ENCODE assay signal across 1 cellular context in the genomic region with DNA sequence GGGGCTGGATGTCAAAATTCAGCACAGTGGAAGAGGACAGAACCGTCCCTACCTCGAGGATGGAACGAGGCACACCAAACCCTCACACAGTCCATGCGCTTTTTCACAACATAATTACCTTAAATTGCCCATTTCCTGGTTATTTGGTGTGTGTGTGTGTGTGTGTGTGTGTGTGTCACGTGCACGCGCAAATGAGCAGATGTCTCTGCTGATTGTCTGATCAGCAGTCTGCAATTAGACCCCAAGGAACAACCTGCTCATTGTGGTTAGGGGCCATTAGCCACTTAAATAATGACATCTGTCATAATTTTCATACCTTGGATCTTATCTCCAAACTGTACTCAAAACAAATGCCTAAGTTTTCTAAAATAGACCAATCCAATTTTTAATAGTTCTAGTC.
TF ChIP-seq lines count a peak whose summit lies in the region.

No MANE protein-coding gene starts in this region.

TF ChIP-seq in GM23338, 12 proteins besides CTCF, POLR2A, EP300 and RAD21 (continued from another document):
- TF ChIP-seq, protein P1, sequence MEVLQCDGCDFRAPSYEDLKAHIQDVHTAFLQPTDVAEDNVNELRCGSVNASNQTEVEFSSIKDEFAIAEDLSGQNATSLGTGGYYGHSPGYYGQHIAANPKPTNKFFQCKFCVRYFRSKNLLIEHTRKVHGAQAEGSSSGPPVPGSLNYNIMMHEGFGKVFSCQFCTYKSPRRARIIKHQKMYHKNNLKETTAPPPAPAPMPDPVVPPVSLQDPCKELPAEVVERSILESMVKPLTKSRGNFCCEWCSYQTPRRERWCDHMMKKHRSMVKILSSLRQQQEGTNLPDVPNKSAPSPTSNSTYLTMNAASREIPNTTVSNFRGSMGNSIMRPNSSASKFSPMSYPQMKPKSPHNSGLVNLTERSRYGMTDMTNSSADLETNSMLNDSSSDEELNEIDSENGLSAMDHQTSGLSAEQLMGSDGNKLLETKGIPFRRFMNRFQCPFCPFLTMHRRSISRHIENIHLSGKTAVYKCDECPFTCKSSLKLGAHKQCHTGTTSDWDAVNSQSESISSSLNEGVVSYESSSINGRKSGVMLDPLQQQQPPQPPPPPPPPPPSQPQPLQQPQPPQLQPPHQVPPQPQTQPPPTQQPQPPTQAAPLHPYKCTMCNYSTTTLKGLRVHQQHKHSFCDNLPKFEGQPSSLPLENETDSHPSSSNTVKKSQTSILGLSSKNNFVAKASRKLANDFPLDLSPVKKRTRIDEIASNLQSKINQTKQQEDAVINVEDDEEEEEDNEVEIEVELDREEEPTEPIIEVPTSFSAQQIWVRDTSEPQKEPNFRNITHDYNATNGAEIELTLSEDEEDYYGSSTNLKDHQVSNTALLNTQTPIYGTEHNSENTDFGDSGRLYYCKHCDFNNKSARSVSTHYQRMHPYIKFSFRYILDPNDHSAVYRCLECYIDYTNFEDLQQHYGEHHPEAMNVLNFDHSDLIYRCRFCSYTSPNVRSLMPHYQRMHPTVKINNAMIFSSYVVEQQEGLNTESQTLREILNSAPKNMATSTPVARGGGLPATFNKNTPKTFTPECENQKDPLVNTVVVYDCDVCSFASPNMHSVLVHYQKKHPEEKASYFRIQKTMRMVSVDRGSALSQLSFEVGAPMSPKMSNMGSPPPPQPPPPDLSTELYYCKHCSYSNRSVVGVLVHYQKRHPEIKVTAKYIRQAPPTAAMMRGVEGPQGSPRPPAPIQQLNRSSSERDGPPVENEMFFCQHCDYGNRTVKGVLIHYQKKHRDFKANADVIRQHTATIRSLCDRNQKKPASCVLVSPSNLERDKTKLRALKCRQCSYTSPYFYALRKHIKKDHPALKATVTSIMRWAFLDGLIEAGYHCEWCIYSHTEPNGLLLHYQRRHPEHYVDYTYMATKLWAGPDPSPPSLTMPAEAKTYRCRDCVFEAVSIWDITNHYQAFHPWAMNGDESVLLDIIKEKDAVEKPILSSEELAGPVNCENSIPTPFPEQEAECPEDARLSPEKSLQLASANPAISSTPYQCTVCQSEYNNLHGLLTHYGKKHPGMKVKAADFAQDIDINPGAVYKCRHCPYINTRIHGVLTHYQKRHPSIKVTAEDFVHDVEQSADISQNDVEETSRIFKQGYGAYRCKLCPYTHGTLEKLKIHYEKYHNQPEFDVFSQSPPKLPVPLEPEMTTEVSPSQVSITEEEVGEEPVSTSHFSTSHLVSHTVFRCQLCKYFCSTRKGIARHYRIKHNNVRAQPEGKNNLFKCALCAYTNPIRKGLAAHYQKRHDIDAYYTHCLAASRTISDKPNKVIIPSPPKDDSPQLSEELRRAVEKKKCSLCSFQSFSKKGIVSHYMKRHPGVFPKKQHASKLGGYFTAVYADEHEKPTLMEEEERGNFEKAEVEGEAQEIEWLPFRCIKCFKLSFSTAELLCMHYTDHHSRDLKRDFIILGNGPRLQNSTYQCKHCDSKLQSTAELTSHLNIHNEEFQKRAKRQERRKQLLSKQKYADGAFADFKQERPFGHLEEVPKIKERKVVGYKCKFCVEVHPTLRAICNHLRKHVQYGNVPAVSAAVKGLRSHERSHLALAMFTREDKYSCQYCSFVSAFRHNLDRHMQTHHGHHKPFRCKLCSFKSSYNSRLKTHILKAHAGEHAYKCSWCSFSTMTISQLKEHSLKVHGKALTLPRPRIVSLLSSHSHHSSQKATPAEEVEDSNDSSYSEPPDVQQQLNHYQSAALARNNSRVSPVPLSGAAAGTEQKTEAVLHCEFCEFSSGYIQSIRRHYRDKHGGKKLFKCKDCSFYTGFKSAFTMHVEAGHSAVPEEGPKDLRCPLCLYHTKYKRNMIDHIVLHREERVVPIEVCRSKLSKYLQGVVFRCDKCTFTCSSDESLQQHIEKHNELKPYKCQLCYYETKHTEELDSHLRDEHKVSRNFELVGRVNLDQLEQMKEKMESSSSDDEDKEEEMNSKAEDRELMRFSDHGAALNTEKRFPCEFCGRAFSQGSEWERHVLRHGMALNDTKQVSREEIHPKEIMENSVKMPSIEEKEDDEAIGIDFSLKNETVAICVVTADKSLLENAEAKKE (CRISPR knock-in tag; IDR thresholded peaks at IDR 0.05) = no peak
- no peak for TF ChIP-seq ZNF331 (CRISPR knock-in tag; IDR thresholded peaks at IDR 0.05; ENCODE audit: low read depth)
- no peak for TF ChIP-seq JUNB (IDR thresholded peaks at IDR 0.05; ENCODE audit: unreplicated experiment)
- TF ChIP-seq NANOG (IDR thresholded peaks at IDR 0.05; ENCODE audit: borderline replicate concordance) = no peak
- TF ChIP-seq, protein P2, sequence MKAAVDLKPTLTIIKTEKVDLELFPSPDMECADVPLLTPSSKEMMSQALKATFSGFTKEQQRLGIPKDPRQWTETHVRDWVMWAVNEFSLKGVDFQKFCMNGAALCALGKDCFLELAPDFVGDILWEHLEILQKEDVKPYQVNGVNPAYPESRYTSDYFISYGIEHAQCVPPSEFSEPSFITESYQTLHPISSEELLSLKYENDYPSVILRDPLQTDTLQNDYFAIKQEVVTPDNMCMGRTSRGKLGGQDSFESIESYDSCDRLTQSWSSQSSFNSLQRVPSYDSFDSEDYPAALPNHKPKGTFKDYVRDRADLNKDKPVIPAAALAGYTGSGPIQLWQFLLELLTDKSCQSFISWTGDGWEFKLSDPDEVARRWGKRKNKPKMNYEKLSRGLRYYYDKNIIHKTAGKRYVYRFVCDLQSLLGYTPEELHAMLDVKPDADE (IDR thresholded peaks at IDR 0.05) = no peak
- no peak for TF ChIP-seq STAT1 (IDR thresholded peaks at IDR 0.05; ENCODE audit: unreplicated experiment)
- no peak for TF ChIP-seq ZNF114 (CRISPR knock-in tag; IDR thresholded peaks at IDR 0.05)
- TF ChIP-seq EZH2phosphoT487 (IDR thresholded peaks at IDR 0.05; ENCODE audit: unreplicated experiment) = no peak
- TF ChIP-seq CREB1 (CRISPR knock-in tag; IDR thresholded peaks at IDR 0.05; ENCODE audit: low read depth) = no peak
- no peak for TF ChIP-seq EZH2 (IDR thresholded peaks at IDR 0.05; ENCODE audit: low read depth, unreplicated experiment)
- TF ChIP-seq, protein P3, sequence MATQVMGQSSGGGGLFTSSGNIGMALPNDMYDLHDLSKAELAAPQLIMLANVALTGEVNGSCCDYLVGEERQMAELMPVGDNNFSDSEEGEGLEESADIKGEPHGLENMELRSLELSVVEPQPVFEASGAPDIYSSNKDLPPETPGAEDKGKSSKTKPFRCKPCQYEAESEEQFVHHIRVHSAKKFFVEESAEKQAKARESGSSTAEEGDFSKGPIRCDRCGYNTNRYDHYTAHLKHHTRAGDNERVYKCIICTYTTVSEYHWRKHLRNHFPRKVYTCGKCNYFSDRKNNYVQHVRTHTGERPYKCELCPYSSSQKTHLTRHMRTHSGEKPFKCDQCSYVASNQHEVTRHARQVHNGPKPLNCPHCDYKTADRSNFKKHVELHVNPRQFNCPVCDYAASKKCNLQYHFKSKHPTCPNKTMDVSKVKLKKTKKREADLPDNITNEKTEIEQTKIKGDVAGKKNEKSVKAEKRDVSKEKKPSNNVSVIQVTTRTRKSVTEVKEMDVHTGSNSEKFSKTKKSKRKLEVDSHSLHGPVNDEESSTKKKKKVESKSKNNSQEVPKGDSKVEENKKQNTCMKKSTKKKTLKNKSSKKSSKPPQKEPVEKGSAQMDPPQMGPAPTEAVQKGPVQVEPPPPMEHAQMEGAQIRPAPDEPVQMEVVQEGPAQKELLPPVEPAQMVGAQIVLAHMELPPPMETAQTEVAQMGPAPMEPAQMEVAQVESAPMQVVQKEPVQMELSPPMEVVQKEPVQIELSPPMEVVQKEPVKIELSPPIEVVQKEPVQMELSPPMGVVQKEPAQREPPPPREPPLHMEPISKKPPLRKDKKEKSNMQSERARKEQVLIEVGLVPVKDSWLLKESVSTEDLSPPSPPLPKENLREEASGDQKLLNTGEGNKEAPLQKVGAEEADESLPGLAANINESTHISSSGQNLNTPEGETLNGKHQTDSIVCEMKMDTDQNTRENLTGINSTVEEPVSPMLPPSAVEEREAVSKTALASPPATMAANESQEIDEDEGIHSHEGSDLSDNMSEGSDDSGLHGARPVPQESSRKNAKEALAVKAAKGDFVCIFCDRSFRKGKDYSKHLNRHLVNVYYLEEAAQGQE (IDR thresholded peaks at IDR 0.05; ENCODE audit: unreplicated experiment) = no peak
